ENCODE assay signal across 10 cellular contexts in genomic region chr11:30282289-30282631, GRCh38. TPM values are rescaled to one million over a fixed set of nuclear protein-coding genes. Genes with fewer than 3 reads are reported as not detected.
DNase-seq lines count a peak whose midpoint lies in the region; ATAC-seq, FAIRE-seq and TF ChIP-seq lines count a peak whose summit lies in the region.
"Had no signal": no experiment of that assay in that cellular context is flagged by ENCODE, and none has a peak within 500 bp of the region (broad histone marks: within the 10 kb centered on the region; RNA-seq: fewer than 3 reads in every experiment).

No MANE protein-coding gene starts in this region.

- ATAC-seq in HG02759 (IDR thresholded peaks at IDR 0.05; ENCODE audit: unreplicated experiment) = peak; percentile 84

- no peaks in the 10 kb centered on the region for H3K27me3 ChIP-seq in Peyer's patch
- no peaks in the 10 kb centered on the region for H3K27me3 ChIP-seq in spleen (replicated peaks in 1 of 7)

- H3K4me1 ChIP-seq in Peyer's patch (no peaks in the 10 kb centered on the region), spleen (peaks cover 3 to 19% (median 11%) of the 10 kb centered on the region in 6 donors)

- no peaks in the 10 kb centered on the region for H3K9me3 ChIP-seq in Peyer's patch
- H3K9me3 ChIP-seq in spleen = no peaks in the 10 kb centered on the region

- H3K4me3 ChIP-seq in Peyer's patch = no peak overlapping the region
- H3K4me3 ChIP-seq in spleen = peak overlapping the region in 1 of 8 donors; percentile 29

- WGBS in spleen, 5 donors = 13 to 21% (median 16%) methylated on average over 3 of the region's 3 CpGs

- no peak for TF ChIP-seq CTCF in Peyer's patch (IDR thresholded peaks at IDR 0.05)
- TF ChIP-seq CTCF in spleen (IDR thresholded peaks at IDR 0.05 in 8 of 11, conservative IDR thresholded peaks at IDR 0.05 in 3 of 11) = no peak

- DNase-seq in activated CD8-positive, alpha-beta memory T cell treated with anti-CD3 and anti-CD28 coated beads for 24 hours = peak; percentile 57
- no peak for DNase-seq in activated CD8-positive, alpha-beta memory T cell treated with anti-CD3 and anti-CD28 coated beads, Interleukin-2, amount 50 U/mL, for 4 hours
- DNase-seq in Peyer's patch (peak in 2 of 3 donors; percentile 56 to 78), spleen (peak; percentile 77), NCI-H128 (lab: John Stamatoyannopoulos, UW; ENCODE audit: unreplicated experiment) (no peak), frontal cortex (ENCODE audit: low spot score in 2 of 2) (no peak), NCI-H2029 treated with DMSO at 0.1 percent for 48 hours (lab: John Stamatoyannopoulos, UW) (no peak)
- DNase-seq: H9 had no signal

- no peak overlapping the region for H3K27ac ChIP-seq in Peyer's patch
- H3K27ac ChIP-seq in spleen = peak overlapping the region in 1 of 8 donors; percentile 4
- H3K27ac ChIP-seq: VCaP had no signal

- intact Hi-C loops in spleen (cut with DNase I; ENCODE audit: low total_unique reads) = no loop called here

- no peaks in the 10 kb centered on the region for H3K36me3 ChIP-seq in Peyer's patch
- no peaks in the 10 kb centered on the region for H3K36me3 ChIP-seq in spleen

- TF ChIP-seq POLR2A in Peyer's patch (IDR thresholded peaks at IDR 0.05) (no peak), spleen (IDR thresholded peaks at IDR 0.05) (no peak)

- FAIRE-seq in frontal cortex (lab: Jason Lieb, UNC) = no peak

RNA-seq across cellular contexts. Expression of gene ARL14EP, which starts 40.6 kb away (rescaled TPM):
- total RNA-seq in Peyer's patch (10 to 100 TPM in 3 of 4 donors, 1 to 10 TPM in 1; 6.3 to 21.5 (median 15.1) TPM), spleen (10 to 100 TPM; 28.4 to 40.3 (median 33.7) TPM), frontal cortex (70.5 TPM)
- 10 to 100 TPM; 15.6 to 18.4 (median 17.6) TPM for polyA plus RNA-seq in spleen

RNA-seq across cellular contexts. Expression of gene FSHB, which starts 51.4 kb away (rescaled TPM):
- total RNA-seq in Peyer's patch (not detected), spleen (not detected), frontal cortex (not detected)
- not detected for polyA plus RNA-seq in spleen
- total RNA-seq: H9 had no signal

Comparison
In these comparisons a context has a peak if more than half of its experiments do, and no peak if none do; other contexts are left out.
1. DNase-seq: peak in activated CD8-positive, alpha-beta memory T cell treated with anti-CD3 and anti-CD28 coated beads for 24 hours (single experiment), Peyer's patch (2 of 3) and spleen (single experiment); none in activated CD8-positive, alpha-beta memory T cell treated with anti-CD3 and anti-CD28 coated beads, Interleukin-2, amount 50 U/mL, for 4 hours (single experiment), NCI-H128 (single experiment), frontal cortex (0 of 2) and NCI-H2029 treated with DMSO at 0.1 percent for 48 hours (single experiment).